1 cellular context compared by ENCODE assay signal in genomic region chr6:158869604-158870417, GRCh38.
TF ChIP-seq lines count a peak whose summit lies in the region.

No MANE protein-coding gene starts in this region.

TF ChIP-seq in K562, 482 proteins besides CTCF, POLR2A, EP300 and RAD21 (continued from another document and continues in another):
- TF ChIP-seq, protein P1, sequence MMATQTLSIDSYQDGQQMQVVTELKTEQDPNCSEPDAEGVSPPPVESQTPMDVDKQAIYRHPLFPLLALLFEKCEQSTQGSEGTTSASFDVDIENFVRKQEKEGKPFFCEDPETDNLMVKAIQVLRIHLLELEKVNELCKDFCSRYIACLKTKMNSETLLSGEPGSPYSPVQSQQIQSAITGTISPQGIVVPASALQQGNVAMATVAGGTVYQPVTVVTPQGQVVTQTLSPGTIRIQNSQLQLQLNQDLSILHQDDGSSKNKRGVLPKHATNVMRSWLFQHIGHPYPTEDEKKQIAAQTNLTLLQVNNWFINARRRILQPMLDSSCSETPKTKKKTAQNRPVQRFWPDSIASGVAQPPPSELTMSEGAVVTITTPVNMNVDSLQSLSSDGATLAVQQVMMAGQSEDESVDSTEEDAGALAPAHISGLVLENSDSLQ (IDR thresholded peaks at IDR 0.05), result peak; percentile 74
- TF ChIP-seq, protein P2, sequence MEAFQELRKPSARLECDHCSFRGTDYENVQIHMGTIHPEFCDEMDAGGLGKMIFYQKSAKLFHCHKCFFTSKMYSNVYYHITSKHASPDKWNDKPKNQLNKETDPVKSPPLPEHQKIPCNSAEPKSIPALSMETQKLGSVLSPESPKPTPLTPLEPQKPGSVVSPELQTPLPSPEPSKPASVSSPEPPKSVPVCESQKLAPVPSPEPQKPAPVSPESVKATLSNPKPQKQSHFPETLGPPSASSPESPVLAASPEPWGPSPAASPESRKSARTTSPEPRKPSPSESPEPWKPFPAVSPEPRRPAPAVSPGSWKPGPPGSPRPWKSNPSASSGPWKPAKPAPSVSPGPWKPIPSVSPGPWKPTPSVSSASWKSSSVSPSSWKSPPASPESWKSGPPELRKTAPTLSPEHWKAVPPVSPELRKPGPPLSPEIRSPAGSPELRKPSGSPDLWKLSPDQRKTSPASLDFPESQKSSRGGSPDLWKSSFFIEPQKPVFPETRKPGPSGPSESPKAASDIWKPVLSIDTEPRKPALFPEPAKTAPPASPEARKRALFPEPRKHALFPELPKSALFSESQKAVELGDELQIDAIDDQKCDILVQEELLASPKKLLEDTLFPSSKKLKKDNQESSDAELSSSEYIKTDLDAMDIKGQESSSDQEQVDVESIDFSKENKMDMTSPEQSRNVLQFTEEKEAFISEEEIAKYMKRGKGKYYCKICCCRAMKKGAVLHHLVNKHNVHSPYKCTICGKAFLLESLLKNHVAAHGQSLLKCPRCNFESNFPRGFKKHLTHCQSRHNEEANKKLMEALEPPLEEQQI (IDR thresholded peaks at IDR 0.05), result no peak; the same call in 1 of the 2 replicates
- TF ChIP-seq KLF13 (tag; IDR thresholded peaks at IDR 0.05; ENCODE audit: borderline replicate concordance, low read depth) (no peak), PHB (CRISPR knock-in tag; IDR thresholded peaks at IDR 0.05) (no peak), SOX6 (IDR thresholded peaks at IDR 0.05) (peak; percentile 68), PTRF (tag; IDR thresholded peaks at IDR 0.05) (no peak), GTF2E2 (tag; IDR thresholded peaks at IDR 0.05) (peak; percentile 59; the same call in 1 of the 2 replicates), RCOR1 (IDR thresholded peaks at IDR 0.05; ENCODE audit: borderline replicate concordance in 1 of 2, low read depth in 2 of 2, low read length in 2 of 2) (peak; percentile 41 to 81; a peak in 3 of 4 replicates), CBX1 (IDR thresholded peaks at IDR 0.05; ENCODE audit: low read depth) (peak; percentile 87; the same call in 1 of the 2 replicates), ARID4B (CRISPR knock-in tag; IDR thresholded peaks at IDR 0.05) (peak; percentile 78; the same call in 1 of the 2 replicates), ZNF175 (CRISPR knock-in tag; IDR thresholded peaks at IDR 0.05; ENCODE audit: low read depth) (peak; percentile 78; the same call in 1 of the 2 replicates), BRD4 (IDR thresholded peaks at IDR 0.05) (peak; percentile 55; the same call in 1 of the 2 replicates), ZHX1 (conservative IDR thresholded peaks at IDR 0.05; ENCODE audit: low read length) (no peak; the same call in 1 of the 2 replicates), ZBTB7A (IDR thresholded peaks at IDR 0.05; ENCODE audit: borderline replicate concordance, control insufficient read depth, low read depth, low read length) (peak; percentile 88; the same call in 1 of the 2 replicates), TARDBP (IDR thresholded peaks at IDR 0.05) (peak; percentile 74), FOXA3 (CRISPR knock-in tag; conservative IDR thresholded peaks at IDR 0.05 in 1 of 2, IDR thresholded peaks at IDR 0.05 in 1 of 2) (peak in 1 of 2 experiments; percentile 87; a peak in 1 of 4 replicates), CREB1 (IDR thresholded peaks at IDR 0.05) (peak; percentile 95), CREB1 (CRISPR knock-in tag; IDR thresholded peaks at IDR 0.05) (peak; percentile 92), LEF1 (IDR thresholded peaks at IDR 0.05) (peak; percentile 41; the same call in 1 of the 2 replicates), SPI1 (IDR thresholded peaks at IDR 0.05; ENCODE audit: borderline replicate concordance, low read depth, low read length) (peak; percentile 68), HMGN3 (IDR thresholded peaks at IDR 0.05; ENCODE audit: borderline replicate concordance, extremely low read depth, insufficient read length, low read depth, low read length) (peak; percentile 91), RNF2 (IDR thresholded peaks at IDR 0.05) (peak; percentile 92), ETS2 (tag; IDR thresholded peaks at IDR 0.05; ENCODE audit: borderline replicate concordance, poor library complexity, severe bottlenecking) (no peak), POLR3G (IDR thresholded peaks at IDR 0.05; ENCODE audit: extremely low read depth, insufficient read length, insufficient replicate concordance) (no peak), HDAC1 (IDR thresholded peaks at IDR 0.05) (peak in 1 of 2 experiments; percentile 80; a peak in 2 of 4 replicates), BRF2 (IDR thresholded peaks at IDR 0.05; ENCODE audit: borderline replicate concordance, insufficient read depth, insufficient read length) (no peak), MECOM (CRISPR knock-in tag; IDR thresholded peaks at IDR 0.05) (no peak), KDM4B (IDR thresholded peaks at IDR 0.05; ENCODE audit: borderline replicate concordance in 2 of 2, low read depth in 1 of 2) (peak in 1 of 2 experiments; percentile 55; a peak in 1 of 4 replicates), TBL1XR1 (IDR thresholded peaks at IDR 0.05; ENCODE audit: low read length in 2 of 2) (peak; percentile 51 to 65; a peak in 1 of 4 replicates), ARID1B (IDR thresholded peaks at IDR 0.05) (peak; percentile 57), ZNF232 (CRISPR knock-in tag; IDR thresholded peaks at IDR 0.05) (peak; percentile 91; the same call in 1 of the 2 replicates), RBM39 (optimal IDR thresholded peaks at IDR 0.05; ENCODE audit: low read depth, low read length) (no peak), BCOR (IDR thresholded peaks at IDR 0.05) (peak; percentile 47; the same call in 1 of the 2 replicates), HMG20B (CRISPR knock-in tag; IDR thresholded peaks at IDR 0.05) (no peak), BDP1 (IDR thresholded peaks at IDR 0.05; ENCODE audit: insufficient read depth, insufficient read length) (no peak)
- TF ChIP-seq, protein P3, sequence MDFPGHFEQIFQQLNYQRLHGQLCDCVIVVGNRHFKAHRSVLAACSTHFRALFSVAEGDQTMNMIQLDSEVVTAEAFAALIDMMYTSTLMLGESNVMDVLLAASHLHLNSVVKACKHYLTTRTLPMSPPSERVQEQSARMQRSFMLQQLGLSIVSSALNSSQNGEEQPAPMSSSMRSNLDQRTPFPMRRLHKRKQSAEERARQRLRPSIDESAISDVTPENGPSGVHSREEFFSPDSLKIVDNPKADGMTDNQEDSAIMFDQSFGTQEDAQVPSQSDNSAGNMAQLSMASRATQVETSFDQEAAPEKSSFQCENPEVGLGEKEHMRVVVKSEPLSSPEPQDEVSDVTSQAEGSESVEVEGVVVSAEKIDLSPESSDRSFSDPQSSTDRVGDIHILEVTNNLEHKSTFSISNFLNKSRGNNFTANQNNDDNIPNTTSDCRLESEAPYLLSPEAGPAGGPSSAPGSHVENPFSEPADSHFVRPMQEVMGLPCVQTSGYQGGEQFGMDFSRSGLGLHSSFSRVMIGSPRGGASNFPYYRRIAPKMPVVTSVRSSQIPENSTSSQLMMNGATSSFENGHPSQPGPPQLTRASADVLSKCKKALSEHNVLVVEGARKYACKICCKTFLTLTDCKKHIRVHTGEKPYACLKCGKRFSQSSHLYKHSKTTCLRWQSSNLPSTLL (IDR thresholded peaks at IDR 0.05), result peak; percentile 80; the same call in 1 of the 2 replicates
- TF ChIP-seq, protein P4, sequence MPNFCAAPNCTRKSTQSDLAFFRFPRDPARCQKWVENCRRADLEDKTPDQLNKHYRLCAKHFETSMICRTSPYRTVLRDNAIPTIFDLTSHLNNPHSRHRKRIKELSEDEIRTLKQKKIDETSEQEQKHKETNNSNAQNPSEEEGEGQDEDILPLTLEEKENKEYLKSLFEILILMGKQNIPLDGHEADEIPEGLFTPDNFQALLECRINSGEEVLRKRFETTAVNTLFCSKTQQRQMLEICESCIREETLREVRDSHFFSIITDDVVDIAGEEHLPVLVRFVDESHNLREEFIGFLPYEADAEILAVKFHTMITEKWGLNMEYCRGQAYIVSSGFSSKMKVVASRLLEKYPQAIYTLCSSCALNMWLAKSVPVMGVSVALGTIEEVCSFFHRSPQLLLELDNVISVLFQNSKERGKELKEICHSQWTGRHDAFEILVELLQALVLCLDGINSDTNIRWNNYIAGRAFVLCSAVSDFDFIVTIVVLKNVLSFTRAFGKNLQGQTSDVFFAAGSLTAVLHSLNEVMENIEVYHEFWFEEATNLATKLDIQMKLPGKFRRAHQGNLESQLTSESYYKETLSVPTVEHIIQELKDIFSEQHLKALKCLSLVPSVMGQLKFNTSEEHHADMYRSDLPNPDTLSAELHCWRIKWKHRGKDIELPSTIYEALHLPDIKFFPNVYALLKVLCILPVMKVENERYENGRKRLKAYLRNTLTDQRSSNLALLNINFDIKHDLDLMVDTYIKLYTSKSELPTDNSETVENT (CRISPR knock-in tag; IDR thresholded peaks at IDR 0.05), result peak; percentile 92
- TF ChIP-seq, protein P5, sequence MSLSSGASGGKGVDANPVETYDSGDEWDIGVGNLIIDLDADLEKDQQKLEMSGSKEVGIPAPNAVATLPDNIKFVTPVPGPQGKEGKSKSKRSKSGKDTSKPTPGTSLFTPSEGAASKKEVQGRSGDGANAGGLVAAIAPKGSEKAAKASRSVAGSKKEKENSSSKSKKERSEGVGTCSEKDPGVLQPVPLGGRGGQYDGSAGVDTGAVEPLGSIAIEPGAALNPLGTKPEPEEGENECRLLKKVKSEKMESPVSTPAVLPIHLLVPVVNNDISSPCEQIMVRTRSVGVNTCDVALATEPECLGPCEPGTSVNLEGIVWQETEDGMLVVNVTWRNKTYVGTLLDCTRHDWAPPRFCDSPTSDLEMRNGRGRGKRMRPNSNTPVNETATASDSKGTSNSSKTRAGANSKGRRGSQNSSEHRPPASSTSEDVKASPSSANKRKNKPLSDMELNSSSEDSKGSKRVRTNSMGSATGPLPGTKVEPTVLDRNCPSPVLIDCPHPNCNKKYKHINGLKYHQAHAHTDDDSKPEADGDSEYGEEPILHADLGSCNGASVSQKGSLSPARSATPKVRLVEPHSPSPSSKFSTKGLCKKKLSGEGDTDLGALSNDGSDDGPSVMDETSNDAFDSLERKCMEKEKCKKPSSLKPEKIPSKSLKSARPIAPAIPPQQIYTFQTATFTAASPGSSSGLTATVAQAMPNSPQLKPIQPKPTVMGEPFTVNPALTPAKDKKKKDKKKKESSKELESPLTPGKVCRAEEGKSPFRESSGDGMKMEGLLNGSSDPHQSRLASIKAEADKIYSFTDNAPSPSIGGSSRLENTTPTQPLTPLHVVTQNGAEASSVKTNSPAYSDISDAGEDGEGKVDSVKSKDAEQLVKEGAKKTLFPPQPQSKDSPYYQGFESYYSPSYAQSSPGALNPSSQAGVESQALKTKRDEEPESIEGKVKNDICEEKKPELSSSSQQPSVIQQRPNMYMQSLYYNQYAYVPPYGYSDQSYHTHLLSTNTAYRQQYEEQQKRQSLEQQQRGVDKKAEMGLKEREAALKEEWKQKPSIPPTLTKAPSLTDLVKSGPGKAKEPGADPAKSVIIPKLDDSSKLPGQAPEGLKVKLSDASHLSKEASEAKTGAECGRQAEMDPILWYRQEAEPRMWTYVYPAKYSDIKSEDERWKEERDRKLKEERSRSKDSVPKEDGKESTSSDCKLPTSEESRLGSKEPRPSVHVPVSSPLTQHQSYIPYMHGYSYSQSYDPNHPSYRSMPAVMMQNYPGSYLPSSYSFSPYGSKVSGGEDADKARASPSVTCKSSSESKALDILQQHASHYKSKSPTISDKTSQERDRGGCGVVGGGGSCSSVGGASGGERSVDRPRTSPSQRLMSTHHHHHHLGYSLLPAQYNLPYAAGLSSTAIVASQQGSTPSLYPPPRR (CRISPR knock-in tag; IDR thresholded peaks at IDR 0.05; ENCODE audit: borderline replicate concordance), result 0 out of 2 replicates have a peak, but pooled peaks have one; percentile 92
